ENCODE assay signal across 1 cellular context in genomic region chr7:13982940-13983677, GRCh38.
TF ChIP-seq lines count a peak whose summit lies in the region.

No MANE protein-coding gene starts in this region.

TF ChIP-seq in H1, 55 proteins besides CTCF, POLR2A, EP300 and RAD21:
- TF ChIP-seq EZH2 (IDR thresholded peaks at IDR 0.05; ENCODE audit: low read depth, low read length, severe bottlenecking) (no peak), SUZ12 (IDR thresholded peaks at IDR 0.05; ENCODE audit: low read length) (no peak)
TF ChIP-seq in H1: peak in this region for 0.
